ENCODE assay signal across 8 cellular contexts in genomic region chr13:110617326-110618072, GRCh38. TPM values are rescaled to one million over a fixed set of nuclear protein-coding genes. Genes with fewer than 3 reads are reported as not detected.
DNase-seq lines count a peak whose midpoint lies in the region; ATAC-seq and TF ChIP-seq lines count a peak whose summit lies in the region.

No MANE protein-coding gene starts in this region.

- H3K27me3 Mint-ChIP-seq in endodermal cell (ENCODE audit: insufficient read depth) = peaks cover 12% of the 10 kb centered on the region
- no peaks in the 10 kb centered on the region for H3K27me3 Mint-ChIP-seq in naive thymus-derived CD4-positive, alpha-beta T cell

- CTCF ChIA-PET in naive thymus-derived CD4-positive, alpha-beta T cell (lab: Charles Lee) = interaction anchor here (0.8 kb wide), 1 partner anchor 681 kb away, joined by 3 read pairs; no protein-coding TSS in a partner anchor

- no peak for ATAC-seq in naive thymus-derived CD4-positive, alpha-beta T cell
- ATAC-seq in HG03565 (IDR thresholded peaks at IDR 0.05; ENCODE audit: unreplicated experiment) (no peak), HG02588 (IDR thresholded peaks at IDR 0.05; ENCODE audit: unreplicated experiment) (no peak), GM18870 (IDR thresholded peaks at IDR 0.05; ENCODE audit: unreplicated experiment) (no peak)

- H3K9me3 ChIP-seq in endodermal cell (ENCODE audit: control insufficient read depth, low read length) = peaks cover 4% of the 10 kb centered on the region
- no peaks in the 10 kb centered on the region for H3K9me3 ChIP-seq in naive thymus-derived CD4-positive, alpha-beta T cell (ENCODE audit: control insufficient read depth in 2 of 3, low read length in 3 of 3)

- peak overlapping the region; percentile 82 for H3K4me3 Mint-ChIP-seq in endodermal cell
- peak overlapping the region; percentile 21 to 97 (median 70) for H3K4me3 Mint-ChIP-seq in naive thymus-derived CD4-positive, alpha-beta T cell

- no peaks in the 10 kb centered on the region for H3K27me3 ChIP-seq in endodermal cell (ENCODE audit: control insufficient read depth, insufficient read depth, low read length, poor library complexity, severe bottlenecking)
- no peaks in the 10 kb centered on the region for H3K27me3 ChIP-seq in naive thymus-derived CD4-positive, alpha-beta T cell (ENCODE audit: control insufficient read depth in 2 of 2, insufficient read depth in 2 of 2, low read length in 2 of 2)

- H3K27ac Mint-ChIP-seq in endodermal cell = peak overlapping the region; percentile 39
- peak overlapping the region in 2 of 9 donors; percentile 10 to 36 for H3K27ac Mint-ChIP-seq in naive thymus-derived CD4-positive, alpha-beta T cell

- WGBS in endodermal cell (ENCODE audit: insufficient coverage in 1 of 2, insufficient read length in 1 of 2), 2 experiments = 67 to 69% methylated on average over 5 to 8 of the region's 8 CpGs

- H3K36me3 ChIP-seq in endodermal cell (ENCODE audit: control insufficient read depth, insufficient read depth, low read length) = peaks cover 5% of the 10 kb centered on the region
- H3K36me3 ChIP-seq in naive thymus-derived CD4-positive, alpha-beta T cell (ENCODE audit: control insufficient read depth in 2 of 3, insufficient read depth in 3 of 3, low read length in 3 of 3) = peaks cover 0 to 9% (median 0%) of the 10 kb centered on the region in 3 experiments

- H3K4me3 ChIP-seq in endodermal cell (ENCODE audit: low read length) = peak overlapping the region; percentile 81
- no peak overlapping the region for H3K4me3 ChIP-seq in naive thymus-derived CD4-positive, alpha-beta T cell (ENCODE audit: low read length)

- peaks cover 15% of the 10 kb centered on the region for H3K9me3 Mint-ChIP-seq in endodermal cell
- peaks cover 0 to 6% (median 0%) of the 10 kb centered on the region in 11 donors for H3K9me3 Mint-ChIP-seq in naive thymus-derived CD4-positive, alpha-beta T cell

- H3K9ac ChIP-seq in endodermal cell (ENCODE audit: extremely low read depth, low read length, poor library complexity, severe bottlenecking) = peak overlapping the region; percentile 28

- intact Hi-C loops in naive thymus-derived CD4-positive, alpha-beta T cell (cut with micrococcal nuclease) = loop anchor here (2.0 to 10.0 kb wide), 3 partner anchors 65 to 567 kb away; no protein-coding TSS in a partner anchor

- H3K4me1 Mint-ChIP-seq in endodermal cell = peaks cover 29% of the 10 kb centered on the region
- H3K4me1 Mint-ChIP-seq in naive thymus-derived CD4-positive, alpha-beta T cell = peaks cover 21 to 65% (median 48%) of the 10 kb centered on the region in 7 donors

- H3K36me3 Mint-ChIP-seq in endodermal cell (ENCODE audit: low read depth) = peaks cover 11% of the 10 kb centered on the region
- H3K36me3 Mint-ChIP-seq in naive thymus-derived CD4-positive, alpha-beta T cell = peaks cover 4 to 7% (median 5%) of the 10 kb centered on the region in 5 donors

- DNase-seq in NAMALWA (ENCODE audit: low spot score) (peak; percentile 22), endodermal cell (no peak), NCI-H1092 (lab: John Stamatoyannopoulos, UW) (no peak)
- no peak for DNase-seq in naive thymus-derived CD4-positive, alpha-beta T cell

- H3K27ac ChIP-seq in C4-2B (peak overlapping the region; percentile 39), endodermal cell (ENCODE audit: low read depth, low read length) (no peak overlapping the region)
- no peak overlapping the region for H3K27ac ChIP-seq in naive thymus-derived CD4-positive, alpha-beta T cell (ENCODE audit: low read depth, low read length)

- H3K4me1 ChIP-seq in endodermal cell (ENCODE audit: control insufficient read depth, insufficient read depth, low read length) = peaks cover 7% of the 10 kb centered on the region
- H3K4me1 ChIP-seq in naive thymus-derived CD4-positive, alpha-beta T cell (ENCODE audit: control insufficient read depth in 2 of 2, insufficient read depth in 2 of 2, low read length in 2 of 2) = peaks cover 9 to 13% of the 10 kb centered on the region in 2 donors

- POLR2A ChIA-PET in naive thymus-derived CD4-positive, alpha-beta T cell (lab: Charles Lee) = interaction anchor here (1.2 kb wide), 1 partner anchor 98 kb away, joined by 5 read pairs; no protein-coding TSS in a partner anchor

- TF ChIP-seq CTCF in C4-2B (conservative IDR thresholded peaks at IDR 0.05) = no peak
- no peak for TF ChIP-seq CTCF in endodermal cell (conservative IDR thresholded peaks at IDR 0.05)

RNA-seq across cellular contexts. Expression of gene NAXD, which starts 2.2 kb away (rescaled TPM):
- total RNA-seq in endodermal cell = 10 to 100 TPM; 31.3 to 33.4 TPM
- 23.2 TPM for polyA plus RNA-seq in endodermal cell (2013, experiment 1 of 2)
- polyA plus RNA-seq in endodermal cell (2013, experiment 2 of 2) = 22.0 TPM
- 10 to 100 TPM; 17.2 to 34.1 (median 25.9) TPM for total RNA-seq in naive thymus-derived CD4-positive, alpha-beta T cell
- 10 to 100 TPM; 18.8 to 35.4 TPM for polyA plus RNA-seq in naive thymus-derived CD4-positive, alpha-beta T cell

RNA-seq across cellular contexts. Expression of gene RAB20, which starts 56.0 kb away (rescaled TPM):
- total RNA-seq in endodermal cell = 10 to 100 TPM; 12.6 to 14.2 TPM
- 5.4 TPM for polyA plus RNA-seq in endodermal cell (2013, experiment 1 of 2)
- polyA plus RNA-seq in endodermal cell (2013, experiment 2 of 2) = 6.1 TPM
- total RNA-seq in naive thymus-derived CD4-positive, alpha-beta T cell = 10 to 100 TPM in 1 of 5 experiments, 1 to 10 TPM in 4; 2.0 to 13.6 (median 4.0) TPM
- 1 to 10 TPM; 1.3 to 6.7 TPM for polyA plus RNA-seq in naive thymus-derived CD4-positive, alpha-beta T cell
